ENCODE assay signal across 11 cellular contexts in the genomic region with DNA sequence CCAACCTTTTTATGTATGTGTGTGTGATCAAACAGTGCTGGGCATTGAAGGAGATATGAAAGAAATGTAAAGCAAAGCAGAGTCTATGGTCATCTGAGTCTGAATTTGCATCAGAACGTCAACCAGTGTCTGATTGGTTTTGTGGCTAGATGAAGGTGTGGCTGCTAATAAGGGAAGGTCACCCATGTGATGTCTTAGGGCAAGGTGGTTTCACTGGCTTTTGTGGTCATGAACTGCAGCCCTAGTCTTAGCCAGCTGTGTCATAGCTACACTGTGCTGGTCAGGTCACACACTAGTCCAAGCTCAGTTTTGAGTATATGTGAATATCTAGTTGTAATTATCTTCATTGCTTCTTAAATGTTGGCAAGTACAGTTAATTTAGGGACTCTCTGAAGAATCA.
DNase-seq lines count a peak whose midpoint lies in the region; ATAC-seq and TF ChIP-seq lines count a peak whose summit lies in the region.
"Had no signal": no experiment of that assay in that cellular context is flagged by ENCODE, and none has a peak within 500 bp of the region (broad histone marks: within the 10 kb centered on the region; RNA-seq: fewer than 3 reads in every experiment).

No MANE protein-coding gene starts in this region.

- no peak overlapping the region for H3K4me2 ChIP-seq in neuronal stem cell (ENCODE audit: insufficient read depth, low read length, poor library complexity, severe bottlenecking)

- H3K23ac ChIP-seq in neuronal stem cell (ENCODE audit: low read depth, low read length, poor library complexity), result no peak overlapping the region

- H3K27me3 ChIP-seq in neuronal stem cell (ENCODE audit: control insufficient read depth in 3 of 3, insufficient read depth in 3 of 3, low read depth in 1 of 3, low read length in 3 of 3), result no peaks in the 10 kb centered on the region

- H4K91ac ChIP-seq in neuronal stem cell (ENCODE audit: low read depth, low read length, poor library complexity), result no peak overlapping the region

- TF ChIP-seq POLR2A in GM18505 (IDR thresholded peaks at IDR 0.05; ENCODE audit: borderline replicate concordance, extremely low read depth, insufficient read depth, insufficient read length), result no peak

- no peaks in the 10 kb centered on the region for H3K79me1 ChIP-seq in neuronal stem cell (ENCODE audit: low read depth, low read length)

- H3K27ac ChIP-seq in neuronal stem cell (replicated peaks; ENCODE audit: low read length), result no peak overlapping the region

- no peak overlapping the region for H2BK15ac ChIP-seq in neuronal stem cell (ENCODE audit: low read length)

- no peak overlapping the region for H3K14ac ChIP-seq in neuronal stem cell (ENCODE audit: low read length)

- H3K4ac ChIP-seq in neuronal stem cell (ENCODE audit: low read length), result no peak overlapping the region

- no peak overlapping the region for H3K18ac ChIP-seq in neuronal stem cell (ENCODE audit: low read length)

- H4K8ac ChIP-seq in neuronal stem cell (ENCODE audit: low read depth, low read length), result no peak overlapping the region

- H2BK120ac ChIP-seq in neuronal stem cell (ENCODE audit: low read depth, low read length), result no peak overlapping the region

- H2BK12ac ChIP-seq in neuronal stem cell (ENCODE audit: low read length), result no peak overlapping the region

- peak overlapping the region; percentile 67 for H3K9ac ChIP-seq in neuronal stem cell (ENCODE audit: low read depth, low read length, poor library complexity)

- peaks cover 2 to 17% of the 10 kb centered on the region in 2 donors for H3K36me3 ChIP-seq in neuronal stem cell (replicated peaks in 1 of 2; ENCODE audit: control insufficient read depth in 2 of 2, insufficient read depth in 2 of 2, low read length in 2 of 2)

- no peak overlapping the region for H2AFZ ChIP-seq in neuronal stem cell (ENCODE audit: low read length)

- no peak overlapping the region for H3K4me3 ChIP-seq in neuronal stem cell (ENCODE audit: low read length in 2 of 2)
- H3K4me3 ChIP-seq: coronary artery had no signal

- H3K9me3 ChIP-seq in neuronal stem cell (replicated peaks in 1 of 2; ENCODE audit: control insufficient read depth in 2 of 2, insufficient read depth in 1 of 2, low read depth in 1 of 2, low read length in 2 of 2), result no peaks in the 10 kb centered on the region

- no peak overlapping the region for H2AK5ac ChIP-seq in neuronal stem cell (ENCODE audit: low read depth, low read length)

- ATAC-seq in GM19035 (IDR thresholded peaks at IDR 0.05; ENCODE audit: unreplicated experiment) (peak; percentile 99), HG02588 (IDR thresholded peaks at IDR 0.05; ENCODE audit: unreplicated experiment) (peak; percentile 97), HG03575 (IDR thresholded peaks at IDR 0.05; ENCODE audit: extremely low read depth, insufficient number of reproducible peaks, low FRiP score, unreplicated experiment) (peak; percentile 90), GM18505 (IDR thresholded peaks at IDR 0.05; ENCODE audit: unreplicated experiment) (no peak)

- peaks cover 0 to 2% of the 10 kb centered on the region in 2 donors for H3K4me1 ChIP-seq in neuronal stem cell (ENCODE audit: control insufficient read depth in 2 of 2, insufficient read depth in 1 of 2, low read depth in 1 of 2, low read length in 2 of 2)

- no CpG with 5 or more reads among the region's 1 CpG for WGBS in neuronal stem cell (ENCODE audit: extremely low coverage in 2 of 2, insufficient read length in 2 of 2, insufficient replicate concordance in 1 of 2), 2 donors

- no peak overlapping the region for H2BK5ac ChIP-seq in neuronal stem cell (ENCODE audit: low read length)

- DNase-seq in neuronal stem cell (ENCODE audit: low spot score), result no peak
- DNase-seq in activated CD4-positive, alpha-beta T cell treated with anti-CD3 and anti-CD28 coated beads for 48 hours, result no peak
- DNase-seq in DMS79 treated with DMSO at 0.1 percent for 48 hours (lab: John Stamatoyannopoulos, UW), result no peak
- no peak for DNase-seq in stimulated activated CD4-positive, alpha-beta T cell treated with anti-CD3 and anti-CD28 coated beads, Interleukin-4, amount 100 ng/mL, for 4 hours
- DNase-seq: left cardiac atrium, NCI-H2081 had no signal
